ENCODE assay signal across 9 cellular contexts in the genomic region with DNA sequence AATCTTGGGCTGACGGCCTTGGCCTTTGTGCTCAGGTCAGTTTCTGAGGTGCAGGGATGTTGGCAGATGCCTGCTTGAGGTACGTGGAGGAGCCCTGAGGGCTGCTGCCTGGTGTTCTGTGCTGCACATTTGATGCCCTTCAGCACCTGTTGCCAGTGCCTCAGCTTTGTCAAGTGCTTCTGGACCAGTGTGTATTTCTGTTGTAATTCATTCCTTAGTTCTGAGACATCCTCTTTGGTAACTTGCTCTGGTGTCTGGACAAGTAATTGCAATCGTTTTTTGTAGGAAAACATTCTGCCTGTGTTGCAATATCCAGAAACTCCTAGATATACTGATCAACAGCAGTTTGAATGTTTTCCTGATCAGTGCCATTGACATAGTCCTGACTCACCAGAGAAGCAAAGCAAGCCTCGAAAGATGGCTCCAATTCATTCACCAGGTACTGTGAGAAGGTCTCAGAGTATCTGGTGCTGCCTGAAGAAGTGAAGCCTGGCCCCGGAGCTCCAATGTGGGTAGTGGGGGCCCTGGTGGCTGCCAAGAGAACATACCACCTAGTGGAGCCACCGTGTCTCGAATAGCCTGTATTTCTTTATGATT. TPM values are rescaled to one million over a fixed set of nuclear protein-coding genes. Genes with fewer than 3 reads are reported as not detected.
A peak's percentile ranks its signal among the peaks of the same experiment; 100 is the strongest.
DNase-seq lines count a peak whose midpoint lies in the region; ATAC-seq, FAIRE-seq and TF ChIP-seq lines count a peak whose summit lies in the region.
"Had no signal": no experiment of that assay in that cellular context is flagged by ENCODE, and none has a peak within 500 bp of the region (broad histone marks: within the 10 kb centered on the region; RNA-seq: fewer than 3 reads in every experiment).

No MANE protein-coding gene starts in this region.

- ATAC-seq in activated CD4-positive, CD25-positive, alpha-beta regulatory T cell treated with anti-CD3 and anti-CD28 coated beads, Interleukin-2, amount 50 U/mL, for 24 hours, result no peak
- no peak for ATAC-seq in HG02840 (IDR thresholded peaks at IDR 0.05; ENCODE audit: low FRiP score, unreplicated experiment)
- ATAC-seq: Right ventricle myocardium inferior had no signal

- no peak overlapping the region for H3K9ac ChIP-seq in mammary epithelial cell (ENCODE audit: insufficient read depth, low read length)

- intact Hi-C loops in mammary epithelial cell (cut with micrococcal nuclease), result loop anchor here (1.0 to 2.0 kb wide), 3 partner anchors 37 to 85 kb away; partner anchors contain the start of gene NINL

- BruUV-seq in mammary epithelial cell (replicated peaks; lab: Mats Ljungman, UMichigan), result no TSS peak

- no peaks in the 10 kb centered on the region for H4K20me1 ChIP-seq in mammary epithelial cell (ENCODE audit: insufficient read depth, low read length)

- no peaks in the 10 kb centered on the region for H3K27me3 ChIP-seq in mammary epithelial cell (ENCODE audit: insufficient read depth, low read length)

- H3K9me3 ChIP-seq in mammary epithelial cell (replicated peaks; ENCODE audit: insufficient read depth, low read length), result no peaks in the 10 kb centered on the region

- peak; percentile 55 for FAIRE-seq in HTR-8/SVneo (lab: Jason Lieb, UNC)

- CTCF ChIA-PET in mammary epithelial cell (lab: Charles Lee; ENCODE audit: low non-redundant PET), result interaction anchor here (0.7 kb wide), 2 partner anchors 146 to 200 kb away, joined by 4 to 9 read pairs; no protein-coding TSS in a partner anchor

- dilution Hi-C loops in mammary epithelial cell (cut with HindIII; ENCODE audit: low sequenced_read_pairs), result no loop called here

- H3K36me3 ChIP-seq in mammary epithelial cell (ENCODE audit: insufficient read depth, low read length), result peaks cover 2% of the 10 kb centered on the region

- WGBS in mammary epithelial cell (ENCODE audit: low coverage, missing lambda C conversion rate), result 25% methylated on average over 7 of the region's 7 CpGs

- H3K79me2 ChIP-seq in mammary epithelial cell (ENCODE audit: insufficient read depth, low read length), result no peaks in the 10 kb centered on the region

- H3K4me2 ChIP-seq in mammary epithelial cell (ENCODE audit: insufficient read depth, low read depth, low read length), result no peak overlapping the region

- H2AFZ ChIP-seq in mammary epithelial cell (ENCODE audit: low read depth, low read length), result no peak overlapping the region

- peaks cover 9% of the 10 kb centered on the region for H3K4me1 ChIP-seq in mammary epithelial cell (ENCODE audit: insufficient read depth, low read length)

- peak overlapping the region; percentile 22 for H3K27ac ChIP-seq in mammary epithelial cell (ENCODE audit: insufficient read depth, low read depth, low read length)

- in situ Hi-C loops in mammary epithelial cell (cut with MboI; ENCODE audit: low sequenced_read_pairs in 2 of 2), result loop anchor here in 1 of 2 donors (25.0 kb wide), 1 partner anchor 483 kb away; the partner anchor contains the start of gene ENTPD6
- in situ Hi-C loops in GM13976 (cut with MboI; ENCODE audit: low sequenced_read_pairs, unreplicated experiment), result no loop called here

- DNase-seq in AG09319 (ENCODE audit: extremely low read depth, low read depth) (peak; percentile 47), HTR-8/SVneo (ENCODE audit: insufficient read length, low spot score) (no peak), mammary epithelial cell (peak; percentile 91), left kidney (ENCODE audit: low read depth, low spot score) (peak; percentile 10), GM13976 (ENCODE audit: low spot score) (no peak), GF-D8 (lab: John Stamatoyannopoulos, UW) (no peak)

- no peak overlapping the region for H3K4me3 ChIP-seq in mammary epithelial cell (replicated peaks in 1 of 3; ENCODE audit: insufficient read depth in 1 of 3, low read depth in 2 of 3, low read length in 3 of 3)

- TF ChIP-seq CTCF in AG09319 (IDR thresholded peaks at IDR 0.05; ENCODE audit: low read depth, low read length) (peak; percentile 10), mammary epithelial cell (conservative IDR thresholded peaks at IDR 0.05 in 1 of 2, IDR thresholded peaks at IDR 0.05 in 1 of 2; ENCODE audit: extremely low read depth in 1 of 2, insufficient read depth in 1 of 2, low read depth in 1 of 2, low read length in 2 of 2) (peak in 1 of 2 donors; percentile 10), GM13976 (IDR thresholded peaks at IDR 0.05; ENCODE audit: borderline replicate concordance, control extremely low read depth, extremely low read depth, insufficient read depth, missing control alignments) (no peak)

RNA-seq across cellular contexts. Expression of gene ZNF337, which starts 26.7 kb away (rescaled TPM):
- total RNA-seq in mammary epithelial cell, result 10 to 100 TPM; 13.7 to 22.1 TPM
- polyA plus RNA-seq in mammary epithelial cell, result 9.7 TPM
- 19.4 TPM for polyA minus RNA-seq in mammary epithelial cell

RNA-seq across cellular contexts. Expression of gene NANP, which starts 46.1 kb away (rescaled TPM):
- 1 to 10 TPM; 7.5 TPM for total RNA-seq in mammary epithelial cell
- polyA plus RNA-seq in mammary epithelial cell, result 4.2 TPM
- 4.4 TPM for polyA minus RNA-seq in mammary epithelial cell

Comparison
In these comparisons a context has a peak if more than half of its experiments do, and no peak if none do; other contexts are left out.
1. DNase-seq: peak in AG09319 (single experiment), mammary epithelial cell (single experiment) and left kidney (single experiment); none in HTR-8/SVneo (single experiment), GM13976 (single experiment) and GF-D8 (single experiment).